Comparison of ENCODE assay signal across 8 cellular contexts in the genomic region with DNA sequence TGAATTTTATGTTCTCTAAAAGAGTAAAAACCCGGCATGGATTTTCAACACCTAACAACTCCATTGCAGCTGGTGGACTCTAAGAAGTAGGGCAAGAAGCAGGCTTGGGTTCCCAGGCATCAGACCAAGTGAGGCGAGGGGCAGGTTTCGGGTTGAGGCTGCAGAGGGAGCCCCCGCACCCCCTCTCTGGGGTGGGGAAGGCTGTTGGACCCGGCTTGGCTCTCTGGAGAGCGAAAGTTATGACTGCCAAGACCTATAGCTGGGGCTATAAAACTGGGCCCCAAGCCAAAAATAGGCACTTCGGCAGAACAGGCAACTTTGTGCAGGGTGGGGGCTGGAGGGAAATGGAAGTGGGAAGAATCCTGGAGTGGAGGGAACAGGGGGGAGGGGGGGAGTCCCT. TPM values are rescaled to one million over a fixed set of nuclear protein-coding genes. Genes with fewer than 3 reads are reported as not detected.
DNase-seq lines count a peak whose midpoint lies in the region; ATAC-seq and TF ChIP-seq lines count a peak whose summit lies in the region.
"Not testable (repeated sequence)": the region's sequence is repeated elsewhere in the genome, so short reads cannot be mapped to it uniquely, and the experiment has no call there.

No MANE protein-coding gene starts in this region.

- H3K27me3 Mint-ChIP-seq in Caco-2 (ENCODE audit: insufficient read depth, unreplicated experiment): not testable (repeated sequence)
- peaks cover 19% of the 10 kb centered on the region for H3K27me3 Mint-ChIP-seq in progenitor cell of endocrine pancreas

- in situ Hi-C loops in transverse colon (cut with MboI; ENCODE audit: low pct_ligation_motif_present in 1 of 4, low pct_unique_long_range_greater_than_20kb in 1 of 4, low sequenced_read_pairs in 3 of 4): not testable (repeated sequence)

- not testable (repeated sequence) for H3K9me3 Mint-ChIP-seq in Caco-2 (ENCODE audit: unreplicated experiment); progenitor cell of endocrine pancreas (ENCODE audit: low read depth)

- TF ChIP-seq EP300 in transverse colon (IDR thresholded peaks at IDR 0.05; ENCODE audit: low read depth): not testable (repeated sequence)

- TF ChIP-seq CTCF in Caco-2 (IDR thresholded peaks at IDR 0.05; ENCODE audit: insufficient read depth in 1 of 2, low read depth in 1 of 2, low read length in 1 of 2, severe bottlenecking in 1 of 2, unreplicated experiment in 1 of 2); VCaP (conservative IDR thresholded peaks at IDR 0.05); ascending aorta (IDR thresholded peaks at IDR 0.05); epithelial cell of proximal tubule (conservative IDR thresholded peaks at IDR 0.05; ENCODE audit: low read depth, low read length); lower lobe of right lung (IDR thresholded peaks at IDR 0.05); progenitor cell of endocrine pancreas (IDR thresholded peaks at IDR 0.05; ENCODE audit: unreplicated experiment); transverse colon (IDR thresholded peaks at IDR 0.05): not testable (repeated sequence)

- not testable (repeated sequence) for H3K27me3 ChIP-seq in Caco-2 (replicated peaks; ENCODE audit: control insufficient read depth, insufficient read depth, low read length); ascending aorta; lower lobe of right lung (ENCODE audit: low read depth)
- H3K27me3 ChIP-seq in transverse colon: peaks cover 17% of the 10 kb centered on the region

- peaks cover 14% of the 10 kb centered on the region for H3K36me3 Mint-ChIP-seq in Caco-2 (ENCODE audit: insufficient read depth, unreplicated experiment)
- not testable (repeated sequence) for H3K36me3 Mint-ChIP-seq in progenitor cell of endocrine pancreas (ENCODE audit: insufficient read depth)

- 10% methylated on average over 7 of the region's 7 CpGs; no CpG with 5 or more reads in 1 of the 2 donors for WGBS in transverse colon (ENCODE audit: low coverage in 1 of 2), 2 donors

- peak overlapping the region; percentile 71 for H3K27ac ChIP-seq in VCaP
- not testable (repeated sequence) for H3K27ac ChIP-seq in ascending aorta
- peak overlapping the region; percentile 51 for H3K27ac ChIP-seq in lower lobe of right lung
- peak overlapping the region; percentile 76 to 88 (median 86) for H3K27ac ChIP-seq in transverse colon

- not testable (repeated sequence) for DNase-seq in Caco-2; Jurkat, Clone E6-1 (ENCODE audit: low read depth, low spot score); ascending aorta (ENCODE audit: low spot score in 2 of 2); epithelial cell of proximal tubule (ENCODE audit: low read depth); lower lobe of right lung; progenitor cell of endocrine pancreas (ENCODE audit: low spot score, unreplicated experiment)
- DNase-seq in transverse colon: peak; percentile 35

- ATAC-seq in lower lobe of right lung: peak in 1 of 2 donors; percentile 5

- H3K9me3 ChIP-seq in Caco-2, ascending aorta, lower lobe of right lung, transverse colon: not testable (repeated sequence)

- H3K4me1 ChIP-seq in Caco-2, lower lobe of right lung: not testable (repeated sequence)
- H3K4me1 ChIP-seq in ascending aorta: peaks cover 7 to 23% of the 10 kb centered on the region in 2 donors
- peaks cover 0 to 26% (median 18%) of the 10 kb centered on the region in 4 donors for H3K4me1 ChIP-seq in transverse colon

- peak overlapping the region; percentile 84 for H3K27ac Mint-ChIP-seq in Caco-2 (ENCODE audit: unreplicated experiment)
- H3K27ac Mint-ChIP-seq in progenitor cell of endocrine pancreas: peak overlapping the region; percentile 98

- intact Hi-C loops in Caco-2 (cut with micrococcal nuclease; ENCODE audit: unreplicated experiment); lower lobe of right lung (cut with DNase I): not testable (repeated sequence)
- intact Hi-C loops in ascending aorta (cut with DNase I): loop anchor here (5.0 kb wide), 1 partner anchor 70 kb away; a partner anchor contains a TSS
- intact Hi-C loops in transverse colon (cut with DNase I; ENCODE audit: low total_unique reads): loop anchor here (10.0 kb wide), 1 partner anchor 87 kb away; no protein-coding TSS in a partner anchor

- not testable (repeated sequence) for TF ChIP-seq POLR2A in transverse colon (IDR thresholded peaks at IDR 0.05)

- POLR2A ChIA-PET in Caco-2 (lab: Charles Lee): not testable (repeated sequence)

- CTCF ChIA-PET in Caco-2 (lab: Charles Lee): not testable (repeated sequence)

- not testable (repeated sequence) for H3K4me1 Mint-ChIP-seq in Caco-2 (ENCODE audit: low read depth, unreplicated experiment)
- peaks cover 11% of the 10 kb centered on the region for H3K4me1 Mint-ChIP-seq in progenitor cell of endocrine pancreas (ENCODE audit: low read depth)

- peak overlapping the region; percentile 86 for H3K4me3 Mint-ChIP-seq in Caco-2 (ENCODE audit: unreplicated experiment)
- H3K4me3 Mint-ChIP-seq in progenitor cell of endocrine pancreas (ENCODE audit: low read depth): peak overlapping the region; percentile 89

- H3K36me3 ChIP-seq in Caco-2 (ENCODE audit: control insufficient read depth, insufficient read depth, low read length); ascending aorta; lower lobe of right lung; transverse colon: not testable (repeated sequence)

- BruUV-seq in Caco-2 (replicated peaks; lab: Mats Ljungman, UMichigan): not testable (repeated sequence)

- H3K4me3 ChIP-seq in Caco-2 (ENCODE audit: low read depth, low read length): peak overlapping the region; percentile 56
- H3K4me3 ChIP-seq in Jurkat, Clone E6-1 (ENCODE audit: low read length): peak overlapping the region; percentile 63
- H3K4me3 ChIP-seq in ascending aorta: peak overlapping the region; percentile 72 to 89
- H3K4me3 ChIP-seq in epithelial cell of proximal tubule (ENCODE audit: low read depth, low read length): peak overlapping the region; percentile 64
- H3K4me3 ChIP-seq in lower lobe of right lung: peak overlapping the region; percentile 54
- H3K4me3 ChIP-seq in transverse colon: peak overlapping the region in 3 of 4 donors; percentile 71 to 90 (median 74)

RNA-seq across cellular contexts. Expression of a gene that starts 1.8 kb away (rescaled TPM):
- total RNA-seq in Caco-2 (2022) (16.9 and 17.6 TPM in 2 replicates), ascending aorta (26.0 TPM), epithelial cell of proximal tubule (1.4 and 3.3 TPM in 2 replicates), lower lobe of right lung (28.7 TPM), progenitor cell of endocrine pancreas (54.6 and 55.3 TPM in 2 replicates), transverse colon (10 to 100 TPM; 45.9 to 55.4 (median 48.7) TPM)
- polyA plus RNA-seq in Jurkat, Clone E6-1 (2012; ENCODE audit: insufficient read depth, insufficient read length): 19.4 TPM
